Comparison of ENCODE assay signal across 10 cellular contexts in genomic region chr12:46830731-46831334, GRCh38. TPM values are rescaled to one million over a fixed set of nuclear protein-coding genes. Genes with fewer than 3 reads are reported as not detected.
DNase-seq lines count a peak whose midpoint lies in the region; ATAC-seq, FAIRE-seq and TF ChIP-seq lines count a peak whose summit lies in the region.
"Had no signal": no experiment of that assay in that cellular context is flagged by ENCODE, and none has a peak within 500 bp of the region (broad histone marks: within the 10 kb centered on the region; RNA-seq: fewer than 3 reads in every experiment).

No MANE protein-coding gene starts in this region.

- H3K27me3 Mint-ChIP-seq in type B pancreatic cell = peaks cover 89% of the 10 kb centered on the region

- peaks cover 9% of the 10 kb centered on the region for H3K23me2 ChIP-seq in H1 (ENCODE audit: low read depth, low read length)

- peak; percentile 52 for DNase-seq in activated CD8-positive, alpha-beta memory T cell treated with anti-CD3 and anti-CD28 coated beads, Interleukin-2, amount 50 U/mL, for 48 hours
- no peak for DNase-seq in activated CD8-positive, alpha-beta memory T cell treated with anti-CD3 and anti-CD28 coated beads, Interleukin-2, amount 50 U/mL, for 4 hours
- DNase-seq in H1 (ENCODE audit: low read depth in 1 of 2, low spot score in 2 of 2) (peak in 1 of 2 experiments; percentile 59), lower leg skin (ENCODE audit: low spot score in 2 of 2) (no peak), type B pancreatic cell (ENCODE audit: extremely low spot score, unreplicated experiment) (no peak), NCI-H187 (lab: John Stamatoyannopoulos, UW) (no peak)
- DNase-seq: DMS79 treated with DMSO at 0.1 percent for 48 hours had no signal

- no peak overlapping the region for H3K27ac ChIP-seq in H1 (ENCODE audit: low read depth, low read length)

- H3K18ac ChIP-seq in H1 (ENCODE audit: extremely low read depth, low read length) = no peak overlapping the region

- POLR2A ChIA-PET in H1 (lab: Charles Lee; ENCODE audit: partially characterized antibody) = interaction anchor here (0.9 to 2.0 kb wide), 4 partner anchors 13 to 562 kb away, joined by 3 to 7 read pairs (median 4); partner anchors contain the start of gene SLC38A1

- no peak overlapping the region for H2AK5ac ChIP-seq in H1 (ENCODE audit: low read depth, low read length)

- no peaks in the 10 kb centered on the region for H3K9me3 Mint-ChIP-seq in type B pancreatic cell

- CTCF ChIA-PET in H1 (lab: Charles Lee; ENCODE audit: partially characterized antibody) = interaction anchor here (0.7 to 1.0 kb wide), 4 partner anchors 55 to 191 kb away, joined by 3 read pairs; no protein-coding TSS in a partner anchor

- peaks cover 0 to 2% (median 1%) of the 10 kb centered on the region in 4 experiments; a peak in 4 of 7 replicates for H3K4me1 ChIP-seq in H1 (replicated peaks in 1 of 4; ENCODE audit: control insufficient read depth in 3 of 4, insufficient read depth in 4 of 4, low read length in 3 of 4)

- intact Hi-C loops in lower leg skin (cut with DNase I; ENCODE audit: low total_unique reads) = no loop called here

- peaks cover 3 to 35% (median 26%) of the 10 kb centered on the region in 4 experiments for H3K27me3 ChIP-seq in H1 (replicated peaks in 1 of 4; ENCODE audit: control insufficient read depth in 3 of 4, extremely low read depth in 1 of 4, insufficient read depth in 3 of 4, low read length in 3 of 4)

- no peaks in the 10 kb centered on the region for H3K79me1 ChIP-seq in H1 (ENCODE audit: low read depth, low read length)

- H3K36me3 ChIP-seq in H1 (ENCODE audit: control insufficient read depth in 2 of 4, insufficient read depth in 4 of 4, low read length in 3 of 4) = no peaks in the 10 kb centered on the region

- H2BK5ac ChIP-seq in H1 (ENCODE audit: low read depth, low read length) = no peak overlapping the region

- H3K4me1 Mint-ChIP-seq in type B pancreatic cell (ENCODE audit: unreplicated experiment) = peaks cover 15% of the 10 kb centered on the region

- H4K20me1 ChIP-seq in H1 (replicated peaks in 1 of 2; ENCODE audit: control insufficient read depth in 1 of 2, insufficient read depth in 2 of 2, low read length in 2 of 2) = peaks cover 0 to 3% of the 10 kb centered on the region in 2 experiments

- no peak overlapping the region for H3K4ac ChIP-seq in H1 (replicated peaks; ENCODE audit: insufficient read length, low read depth, low read length)

- no peaks in the 10 kb centered on the region for H3K79me2 ChIP-seq in H1 (ENCODE audit: control insufficient read depth in 1 of 2, insufficient read depth in 2 of 2, low read length in 2 of 2)

- H3K14ac ChIP-seq in H1 (ENCODE audit: insufficient read length) = no peak overlapping the region

- no peaks in the 10 kb centered on the region for H3K36me3 Mint-ChIP-seq in type B pancreatic cell

- no peak for FAIRE-seq in H1 (lab: Jason Lieb, UNC)
- FAIRE-seq: endometrium had no signal

- peak overlapping the region; percentile 25 for H3K27ac Mint-ChIP-seq in type B pancreatic cell

- peak overlapping the region; percentile 84 for H3K4me3 Mint-ChIP-seq in type B pancreatic cell

- no peak overlapping the region for H2BK15ac ChIP-seq in H1 (ENCODE audit: low read length)

- H2BK12ac ChIP-seq in H1 (ENCODE audit: low read depth, low read length) = no peak overlapping the region

- peak overlapping the region; percentile 78 for H4K8ac ChIP-seq in H1 (ENCODE audit: extremely low read depth, insufficient read depth, low read length)

- no peak overlapping the region for H2BK120ac ChIP-seq in H1 (replicated peaks; ENCODE audit: low read depth, low read length)

- no peak for TF ChIP-seq EP300 in H1 (IDR thresholded peaks at IDR 0.05; ENCODE audit: borderline replicate concordance in 1 of 2, low read depth in 2 of 2, low read length in 2 of 2)

- peak overlapping the region; percentile 45 to 71 (median 50) for H3K4me3 ChIP-seq in H1 (ENCODE audit: extremely low read depth in 1 of 4, insufficient read depth in 2 of 4, low read depth in 3 of 4, low read length in 4 of 4)
- H3K4me3 ChIP-seq in lower leg skin (ENCODE audit: low read depth, poor library complexity, severe bottlenecking) = peak overlapping the region; percentile 17

- peak overlapping the region; percentile 74 to 92 for H3K4me2 ChIP-seq in H1 (ENCODE audit: insufficient read depth in 1 of 2, low read depth in 2 of 2, low read length in 2 of 2)

- WGBS in H1 (ENCODE audit: extremely low coverage in 1 of 2, insufficient coverage in 1 of 2, insufficient read length in 1 of 2, insufficient replicate concordance in 2 of 2, low coverage in 1 of 2, low lambda C conversion rate in 2 of 2, missing lambda C conversion rate in 1 of 2), 2 experiments = 7% methylated on average over 27 of the region's 28 CpGs; no CpG with 5 or more reads in 1 of the 2 experiments
- 8% methylated on average over 28 of the region's 28 CpGs for WGBS in lower leg skin, 2 donors

- peak overlapping the region in 1 of 4 experiments; percentile 3; a peak in 1 of 7 replicates for H3K9ac ChIP-seq in H1 (replicated peaks in 1 of 4; ENCODE audit: extremely low read depth in 1 of 4, low read depth in 3 of 4, low read length in 3 of 4)

- H3K23ac ChIP-seq in H1 (ENCODE audit: insufficient read length) = no peak overlapping the region

- H4K5ac ChIP-seq in H1 (ENCODE audit: insufficient read length, low read depth, low read length) = no peak overlapping the region

- no peak for TF ChIP-seq RAD21 in H1 (IDR thresholded peaks at IDR 0.05 in 1 of 2, conservative IDR thresholded peaks at IDR 0.05 in 1 of 2; ENCODE audit: low read depth in 2 of 2, low read length in 2 of 2)

- H2BK20ac ChIP-seq in H1 (ENCODE audit: low read length) = no peak overlapping the region

- H2AFZ ChIP-seq in H1 (ENCODE audit: low read length) = peak overlapping the region; percentile 84

- H3K9me3 ChIP-seq in H1 (ENCODE audit: insufficient read depth in 2 of 2, low read depth in 1 of 2, low read length in 1 of 2) = 0 out of 4 replicates have a peak, but pooled peaks cover 0 to 3% of the 10 kb centered on the region in 2 experiments

- TF ChIP-seq CTCF in H1 (IDR thresholded peaks at IDR 0.05; ENCODE audit: control extremely low read depth in 1 of 3, insufficient read depth in 1 of 3, low read depth in 1 of 3, low read length in 3 of 3) (no peak), lower leg skin (IDR thresholded peaks at IDR 0.05) (no peak), type B pancreatic cell (conservative IDR thresholded peaks at IDR 0.05) (no peak)

- H4K91ac ChIP-seq in H1 (replicated peaks; ENCODE audit: insufficient read length, low read length) = no peak overlapping the region

- no peak for TF ChIP-seq POLR2A in H1 (IDR thresholded peaks at IDR 0.05; ENCODE audit: control extremely low read depth in 1 of 2, low read depth in 2 of 2, low read length in 2 of 2)
- TF ChIP-seq POLR2A in lower leg skin (IDR thresholded peaks at IDR 0.05) = no peak

- no peak overlapping the region for H3K56ac ChIP-seq in H1 (replicated peaks; ENCODE audit: insufficient read length, low read depth, low read length)

- no peak for ATAC-seq in GM18867 (IDR thresholded peaks at IDR 0.05; ENCODE audit: unreplicated experiment)
- no peak for ATAC-seq in GM18873 (IDR thresholded peaks at IDR 0.05; ENCODE audit: low FRiP score, unreplicated experiment)

TF ChIP-seq in H1, 55 proteins besides CTCF, POLR2A, EP300 and RAD21:
- TF ChIP-seq SUZ12 (IDR thresholded peaks at IDR 0.05; ENCODE audit: low read length) (peak; percentile 77; the same call in 1 of the 2 replicates), SIRT6 (IDR thresholded peaks at IDR 0.05; ENCODE audit: low read length) (no peak), RBBP5 (IDR thresholded peaks at IDR 0.05; ENCODE audit: borderline replicate concordance, low read depth, low read length) (0 out of 2 replicates have a peak, but pooled peaks have one; percentile 37), CBX5 (IDR thresholded peaks at IDR 0.05; ENCODE audit: low read depth, low read length) (no peak), KDM4A (IDR thresholded peaks at IDR 0.05; ENCODE audit: low read depth, low read length, severe bottlenecking) (peak; percentile 43), E2F6 (IDR thresholded peaks at IDR 0.05) (peak; percentile 36; the same call in 1 of the 2 replicates)
TF ChIP-seq in H1: peak in this region for 4.

RNA-seq across cellular contexts. Expression of gene SLC38A4, which starts 5.0 kb away (rescaled TPM):
- total RNA-seq in H1 (2021; fragmentation: NEBNext Ultra II Directional; extraction: Animal tissue kit (Norgen Biotek cat#: 25700)) = 15.4 and 15.5 TPM in 2 replicates
- polyA plus RNA-seq in H1 (2011; rRNA removed) = 4.4 and 6.7 TPM in 2 replicates
- polyA plus RNA-seq in H1 (2011; cell fraction: cytosol; rRNA removed) = 11.1 TPM
- 7.8 TPM for polyA plus RNA-seq in H1 (2011; cell fraction: nucleus; rRNA removed)
- 5.8 to 11.8 TPM (median 9.1 TPM) in 4 replicates for polyA plus RNA-seq in H1 (2012, experiment 1 of 2)
- polyA plus RNA-seq in H1 (2012, experiment 2 of 2) = 0.50 TPM
- 21.6 TPM for polyA plus RNA-seq in H1 (2013, experiment 1 of 2)
- 20.7 TPM for polyA plus RNA-seq in H1 (2013, experiment 2 of 2)
- polyA minus RNA-seq in H1 (2011; rRNA and poly(A)+ RNA removed) = 15.7 and 17.3 TPM in 2 replicates
- polyA minus RNA-seq in H1 (2011; cell fraction: cytosol; rRNA and poly(A)+ RNA removed) = 7.0 TPM
- 5.8 TPM for polyA minus RNA-seq in H1 (2011; cell fraction: nucleus; rRNA and poly(A)+ RNA removed)
- total RNA-seq in lower leg skin = 1 to 10 TPM in 2 of 4 donors, under 1 TPM in 2; 0.46 to 1.9 (median 0.88) TPM
- 11.8 and 14.4 TPM in 2 replicates for total RNA-seq in type B pancreatic cell (ENCODE audit: low replicate concordance)
